Comparison of ENCODE assay signal across 1 cellular context in the genomic region with DNA sequence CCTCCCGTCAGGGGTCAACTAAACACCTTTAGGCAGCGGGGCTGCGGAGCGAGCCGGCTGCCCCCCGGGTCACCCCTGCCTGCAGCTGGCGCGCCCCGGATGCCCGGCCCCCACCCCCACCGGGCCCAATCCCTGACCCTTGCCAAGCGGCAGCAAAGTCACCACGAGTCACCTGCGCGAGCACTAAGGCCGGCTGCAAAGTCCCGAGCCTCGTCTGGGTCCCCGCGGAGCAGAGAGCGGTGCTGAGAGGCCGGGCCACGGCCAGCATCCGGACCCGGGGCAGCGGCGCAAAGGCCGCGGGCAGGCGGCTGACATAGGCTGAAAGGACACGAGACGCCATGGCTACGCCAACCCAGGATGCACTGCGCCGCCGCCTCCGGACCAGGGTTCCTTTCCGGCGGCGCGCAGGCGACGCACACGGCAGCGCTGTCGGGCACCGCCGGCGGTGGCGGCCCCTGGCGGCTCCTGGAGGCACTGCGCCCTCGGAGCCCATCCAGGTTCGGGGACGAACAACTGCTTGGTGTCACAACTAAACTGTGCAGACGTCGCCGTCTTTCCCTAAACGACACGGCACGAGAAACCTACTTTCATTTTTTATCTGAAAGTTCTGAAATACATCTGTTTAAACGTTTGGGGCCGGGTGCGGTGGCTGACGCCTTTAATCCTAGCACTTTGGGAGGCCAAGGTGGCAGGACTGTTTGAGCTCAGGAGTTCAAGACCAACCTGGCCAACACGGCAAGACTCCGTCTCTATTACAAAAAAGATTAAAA.
TF ChIP-seq lines count a peak whose summit lies in the region.

A gene (minus strand): TSS at position 366 of the 770 bp plus-strand sequence. CDS start 26 bp downstream, at position 340.

TF ChIP-seq in K562, 482 proteins besides CTCF, POLR2A, EP300 and RAD21 (continued from another document and continues in another):
- TF ChIP-seq, protein P1, sequence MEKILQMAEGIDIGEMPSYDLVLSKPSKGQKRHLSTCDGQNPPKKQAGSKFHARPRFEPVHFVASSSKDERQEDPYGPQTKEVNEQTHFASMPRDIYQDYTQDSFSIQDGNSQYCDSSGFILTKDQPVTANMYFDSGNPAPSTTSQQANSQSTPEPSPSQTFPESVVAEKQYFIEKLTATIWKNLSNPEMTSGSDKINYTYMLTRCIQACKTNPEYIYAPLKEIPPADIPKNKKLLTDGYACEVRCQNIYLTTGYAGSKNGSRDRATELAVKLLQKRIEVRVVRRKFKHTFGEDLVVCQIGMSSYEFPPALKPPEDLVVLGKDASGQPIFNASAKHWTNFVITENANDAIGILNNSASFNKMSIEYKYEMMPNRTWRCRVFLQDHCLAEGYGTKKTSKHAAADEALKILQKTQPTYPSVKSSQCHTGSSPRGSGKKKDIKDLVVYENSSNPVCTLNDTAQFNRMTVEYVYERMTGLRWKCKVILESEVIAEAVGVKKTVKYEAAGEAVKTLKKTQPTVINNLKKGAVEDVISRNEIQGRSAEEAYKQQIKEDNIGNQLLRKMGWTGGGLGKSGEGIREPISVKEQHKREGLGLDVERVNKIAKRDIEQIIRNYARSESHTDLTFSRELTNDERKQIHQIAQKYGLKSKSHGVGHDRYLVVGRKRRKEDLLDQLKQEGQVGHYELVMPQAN (IDR thresholded peaks at IDR 0.05; ENCODE audit: borderline replicate concordance): peak; percentile 88; the same call in 1 of the 2 replicates
- TF ChIP-seq SETDB1 (IDR thresholded peaks at IDR 0.05; ENCODE audit: low read length) (no peak), NFRKB (IDR thresholded peaks at IDR 0.05; ENCODE audit: low read depth) (peak; percentile 27; the same call in 1 of the 2 replicates), TEAD1 (CRISPR knock-in tag; IDR thresholded peaks at IDR 0.05) (peak in 1 of 2 experiments; percentile 19; a peak in 1 of 4 replicates), ZNF584 (CRISPR knock-in tag; IDR thresholded peaks at IDR 0.05; ENCODE audit: low read depth) (no peak), FIP1L1 (IDR thresholded peaks at IDR 0.05; ENCODE audit: low read depth, low read length, poor library complexity, severe bottlenecking) (peak; percentile 87), ZBTB1 (CRISPR knock-in tag; IDR thresholded peaks at IDR 0.05; ENCODE audit: borderline replicate concordance, low read depth) (0 out of 2 replicates have a peak, but pooled peaks have one; percentile 48), MTA2 (IDR thresholded peaks at IDR 0.05; ENCODE audit: low read depth) (no peak), ZNF561 (CRISPR knock-in tag; conservative IDR thresholded peaks at IDR 0.05) (no peak), SMAD1 (IDR thresholded peaks at IDR 0.05; ENCODE audit: low read depth, low read length, partially characterized antibody) (peak; percentile 41), ZNF431 (CRISPR knock-in tag; IDR thresholded peaks at IDR 0.05) (peak; percentile 44; the same call in 1 of the 2 replicates), SRSF7 (optimal IDR thresholded peaks at IDR 0.05; ENCODE audit: low read depth, low read length) (no peak), ZNF77 (CRISPR knock-in tag; IDR thresholded peaks at IDR 0.05) (no peak), ETV1 (tag; conservative IDR thresholded peaks at IDR 0.05; ENCODE audit: low read depth) (peak; percentile 36; the same call in 1 of the 2 replicates), RBM25 (IDR thresholded peaks at IDR 0.05; ENCODE audit: low read depth, low read length, severe bottlenecking) (peak; percentile 13), ZNF12 (CRISPR knock-in tag; IDR thresholded peaks at IDR 0.05) (0 out of 2 replicates have a peak, but pooled peaks have one; percentile 23), ZKSCAN1 (IDR thresholded peaks at IDR 0.05; ENCODE audit: low read depth, low read length) (peak; percentile 74; the same call in 1 of the 2 replicates), PPARD (CRISPR knock-in tag; IDR thresholded peaks at IDR 0.05) (no peak), SMAD4 (CRISPR knock-in tag; conservative IDR thresholded peaks at IDR 0.05) (peak; percentile 85), RBBP5 (IDR thresholded peaks at IDR 0.05; ENCODE audit: borderline replicate concordance, insufficient read depth, low read length, poor library complexity, severe bottlenecking) (peak; percentile 68), CBX1 (IDR thresholded peaks at IDR 0.05; ENCODE audit: low read depth) (peak; percentile 76), TBL1XR1 (IDR thresholded peaks at IDR 0.05; ENCODE audit: low read length in 2 of 2) (peak in 1 of 2 experiments; percentile 43; a peak in 1 of 4 replicates), MTA1 (IDR thresholded peaks at IDR 0.05; ENCODE audit: borderline replicate concordance) (0 out of 2 replicates have a peak, but pooled peaks have one; percentile 15), BRD4 (IDR thresholded peaks at IDR 0.05) (no peak), SP2 (IDR thresholded peaks at IDR 0.05; ENCODE audit: extremely low read depth, low read depth, low read length, poor library complexity, severe bottlenecking) (peak; percentile 67), ZZZ3 (IDR thresholded peaks at IDR 0.05) (no peak), FOXP1 (CRISPR knock-in tag; IDR thresholded peaks at IDR 0.05) (peak; percentile 81), RFX7 (CRISPR knock-in tag; IDR thresholded peaks at IDR 0.05) (no peak), L3MBTL2 (IDR thresholded peaks at IDR 0.05) (peak; percentile 59), KDM2B (CRISPR knock-in tag; IDR thresholded peaks at IDR 0.05) (0 out of 2 replicates have a peak, but pooled peaks have one; percentile 6), HIVEP1 (CRISPR knock-in tag; IDR thresholded peaks at IDR 0.05) (no peak), KDM5B (IDR thresholded peaks at IDR 0.05; ENCODE audit: insufficient replicate concordance, low read depth, low read length) (peak; percentile 52), KHSRP (IDR thresholded peaks at IDR 0.05) (no peak), RHOXF2B (CRISPR knock-in tag; conservative IDR thresholded peaks at IDR 0.05) (no peak), ZNF24 (IDR thresholded peaks at IDR 0.05) (peak; percentile 69), TAF15 (IDR thresholded peaks at IDR 0.05; ENCODE audit: low read depth, low read length) (no peak), ZNF699 (CRISPR knock-in tag; IDR thresholded peaks at IDR 0.05; ENCODE audit: insufficient replicate concordance) (no peak), ZNF146 (CRISPR knock-in tag; IDR thresholded peaks at IDR 0.05; ENCODE audit: unreplicated experiment) (peak; percentile 10), RB1 (IDR thresholded peaks at IDR 0.05; ENCODE audit: low read depth) (peak; percentile 97), RFX1 (IDR thresholded peaks at IDR 0.05) (peak; percentile 72), ZNF436 (CRISPR knock-in tag; IDR thresholded peaks at IDR 0.05) (no peak), ZBTB17 (CRISPR knock-in tag; IDR thresholded peaks at IDR 0.05) (0 out of 2 replicates have a peak, but pooled peaks have one; percentile 27), ZNF589 (CRISPR knock-in tag; IDR thresholded peaks at IDR 0.05; ENCODE audit: low read depth) (no peak), ZNF23 (CRISPR knock-in tag; IDR thresholded peaks at IDR 0.05) (no peak), ZNF143 (CRISPR knock-in tag; IDR thresholded peaks at IDR 0.05) (peak; percentile 85), BCL6 (CRISPR knock-in tag; IDR thresholded peaks at IDR 0.05) (no peak), IFI16 (CRISPR knock-in tag; IDR thresholded peaks at IDR 0.05) (no peak)
- TF ChIP-seq, protein P2, sequence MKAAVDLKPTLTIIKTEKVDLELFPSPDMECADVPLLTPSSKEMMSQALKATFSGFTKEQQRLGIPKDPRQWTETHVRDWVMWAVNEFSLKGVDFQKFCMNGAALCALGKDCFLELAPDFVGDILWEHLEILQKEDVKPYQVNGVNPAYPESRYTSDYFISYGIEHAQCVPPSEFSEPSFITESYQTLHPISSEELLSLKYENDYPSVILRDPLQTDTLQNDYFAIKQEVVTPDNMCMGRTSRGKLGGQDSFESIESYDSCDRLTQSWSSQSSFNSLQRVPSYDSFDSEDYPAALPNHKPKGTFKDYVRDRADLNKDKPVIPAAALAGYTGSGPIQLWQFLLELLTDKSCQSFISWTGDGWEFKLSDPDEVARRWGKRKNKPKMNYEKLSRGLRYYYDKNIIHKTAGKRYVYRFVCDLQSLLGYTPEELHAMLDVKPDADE (conservative IDR thresholded peaks at IDR 0.05; ENCODE audit: control insufficient read depth, low read depth, low read length): peak; percentile 74
- TF ChIP-seq, protein P3, sequence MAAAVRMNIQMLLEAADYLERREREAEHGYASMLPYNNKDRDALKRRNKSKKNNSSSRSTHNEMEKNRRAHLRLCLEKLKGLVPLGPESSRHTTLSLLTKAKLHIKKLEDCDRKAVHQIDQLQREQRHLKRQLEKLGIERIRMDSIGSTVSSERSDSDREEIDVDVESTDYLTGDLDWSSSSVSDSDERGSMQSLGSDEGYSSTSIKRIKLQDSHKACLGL (CRISPR knock-in tag; IDR thresholded peaks at IDR 0.05; ENCODE audit: borderline replicate concordance, poor library complexity, severe bottlenecking): no peak
- TF ChIP-seq, protein P4, sequence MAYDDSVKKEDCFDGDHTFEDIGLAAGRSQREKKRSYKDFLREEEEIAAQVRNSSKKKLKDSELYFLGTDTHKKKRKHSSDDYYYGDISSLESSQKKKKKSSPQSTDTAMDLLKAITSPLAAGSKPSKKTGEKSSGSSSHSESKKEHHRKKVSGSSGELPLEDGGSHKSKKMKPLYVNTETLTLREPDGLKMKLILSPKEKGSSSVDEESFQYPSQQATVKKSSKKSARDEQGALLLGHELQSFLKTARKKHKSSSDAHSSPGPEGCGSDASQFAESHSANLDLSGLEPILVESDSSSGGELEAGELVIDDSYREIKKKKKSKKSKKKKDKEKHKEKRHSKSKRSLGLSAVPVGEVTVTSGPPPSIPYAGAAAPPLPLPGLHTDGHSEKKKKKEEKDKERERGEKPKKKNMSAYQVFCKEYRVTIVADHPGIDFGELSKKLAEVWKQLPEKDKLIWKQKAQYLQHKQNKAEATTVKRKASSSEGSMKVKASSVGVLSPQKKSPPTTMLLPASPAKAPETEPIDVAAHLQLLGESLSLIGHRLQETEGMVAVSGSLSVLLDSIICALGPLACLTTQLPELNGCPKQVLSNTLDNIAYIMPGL (CRISPR knock-in tag; IDR thresholded peaks at IDR 0.05): no peak
- TF ChIP-seq, protein P5, sequence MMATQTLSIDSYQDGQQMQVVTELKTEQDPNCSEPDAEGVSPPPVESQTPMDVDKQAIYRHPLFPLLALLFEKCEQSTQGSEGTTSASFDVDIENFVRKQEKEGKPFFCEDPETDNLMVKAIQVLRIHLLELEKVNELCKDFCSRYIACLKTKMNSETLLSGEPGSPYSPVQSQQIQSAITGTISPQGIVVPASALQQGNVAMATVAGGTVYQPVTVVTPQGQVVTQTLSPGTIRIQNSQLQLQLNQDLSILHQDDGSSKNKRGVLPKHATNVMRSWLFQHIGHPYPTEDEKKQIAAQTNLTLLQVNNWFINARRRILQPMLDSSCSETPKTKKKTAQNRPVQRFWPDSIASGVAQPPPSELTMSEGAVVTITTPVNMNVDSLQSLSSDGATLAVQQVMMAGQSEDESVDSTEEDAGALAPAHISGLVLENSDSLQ (IDR thresholded peaks at IDR 0.05): 0 out of 2 replicates have a peak, but pooled peaks have one; percentile 6
- TF ChIP-seq, protein P6, sequence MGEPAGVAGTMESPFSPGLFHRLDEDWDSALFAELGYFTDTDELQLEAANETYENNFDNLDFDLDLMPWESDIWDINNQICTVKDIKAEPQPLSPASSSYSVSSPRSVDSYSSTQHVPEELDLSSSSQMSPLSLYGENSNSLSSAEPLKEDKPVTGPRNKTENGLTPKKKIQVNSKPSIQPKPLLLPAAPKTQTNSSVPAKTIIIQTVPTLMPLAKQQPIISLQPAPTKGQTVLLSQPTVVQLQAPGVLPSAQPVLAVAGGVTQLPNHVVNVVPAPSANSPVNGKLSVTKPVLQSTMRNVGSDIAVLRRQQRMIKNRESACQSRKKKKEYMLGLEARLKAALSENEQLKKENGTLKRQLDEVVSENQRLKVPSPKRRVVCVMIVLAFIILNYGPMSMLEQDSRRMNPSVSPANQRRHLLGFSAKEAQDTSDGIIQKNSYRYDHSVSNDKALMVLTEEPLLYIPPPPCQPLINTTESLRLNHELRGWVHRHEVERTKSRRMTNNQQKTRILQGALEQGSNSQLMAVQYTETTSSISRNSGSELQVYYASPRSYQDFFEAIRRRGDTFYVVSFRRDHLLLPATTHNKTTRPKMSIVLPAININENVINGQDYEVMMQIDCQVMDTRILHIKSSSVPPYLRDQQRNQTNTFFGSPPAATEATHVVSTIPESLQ (CRISPR knock-in tag; IDR thresholded peaks at IDR 0.05): 0 out of 2 replicates have a peak, but pooled peaks have one; percentile 25
- TF ChIP-seq, protein P7, sequence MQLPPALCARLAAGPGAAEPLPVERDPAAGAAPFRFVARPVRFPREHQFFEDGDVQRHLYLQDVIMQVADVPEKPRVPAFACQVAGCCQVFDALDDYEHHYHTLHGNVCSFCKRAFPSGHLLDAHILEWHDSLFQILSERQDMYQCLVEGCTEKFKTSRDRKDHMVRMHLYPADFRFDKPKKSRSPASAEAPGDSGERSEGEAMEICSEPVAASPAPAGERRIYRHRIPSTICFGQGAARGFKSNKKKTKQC (CRISPR knock-in tag; IDR thresholded peaks at IDR 0.05): 0 out of 2 replicates have a peak, but pooled peaks have one; percentile 47
- TF ChIP-seq, protein P8, sequence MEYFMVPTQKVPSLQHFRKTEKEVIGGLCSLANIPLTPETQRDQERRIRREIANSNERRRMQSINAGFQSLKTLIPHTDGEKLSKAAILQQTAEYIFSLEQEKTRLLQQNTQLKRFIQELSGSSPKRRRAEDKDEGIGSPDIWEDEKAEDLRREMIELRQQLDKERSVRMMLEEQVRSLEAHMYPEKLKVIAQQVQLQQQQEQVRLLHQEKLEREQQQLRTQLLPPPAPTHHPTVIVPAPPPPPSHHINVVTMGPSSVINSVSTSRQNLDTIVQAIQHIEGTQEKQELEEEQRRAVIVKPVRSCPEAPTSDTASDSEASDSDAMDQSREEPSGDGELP (CRISPR knock-in tag; IDR thresholded peaks at IDR 0.05; ENCODE audit: borderline replicate concordance): peak; percentile 65; the same call in 1 of the 2 replicates
- TF ChIP-seq, protein P9, sequence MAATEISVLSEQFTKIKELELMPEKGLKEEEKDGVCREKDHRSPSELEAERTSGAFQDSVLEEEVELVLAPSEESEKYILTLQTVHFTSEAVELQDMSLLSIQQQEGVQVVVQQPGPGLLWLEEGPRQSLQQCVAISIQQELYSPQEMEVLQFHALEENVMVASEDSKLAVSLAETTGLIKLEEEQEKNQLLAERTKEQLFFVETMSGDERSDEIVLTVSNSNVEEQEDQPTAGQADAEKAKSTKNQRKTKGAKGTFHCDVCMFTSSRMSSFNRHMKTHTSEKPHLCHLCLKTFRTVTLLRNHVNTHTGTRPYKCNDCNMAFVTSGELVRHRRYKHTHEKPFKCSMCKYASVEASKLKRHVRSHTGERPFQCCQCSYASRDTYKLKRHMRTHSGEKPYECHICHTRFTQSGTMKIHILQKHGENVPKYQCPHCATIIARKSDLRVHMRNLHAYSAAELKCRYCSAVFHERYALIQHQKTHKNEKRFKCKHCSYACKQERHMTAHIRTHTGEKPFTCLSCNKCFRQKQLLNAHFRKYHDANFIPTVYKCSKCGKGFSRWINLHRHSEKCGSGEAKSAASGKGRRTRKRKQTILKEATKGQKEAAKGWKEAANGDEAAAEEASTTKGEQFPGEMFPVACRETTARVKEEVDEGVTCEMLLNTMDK (IDR thresholded peaks at IDR 0.05; ENCODE audit: borderline replicate concordance, insufficient read depth, low read depth, low read length, poor library complexity, severe bottlenecking): peak; percentile 97
